Comparison of ENCODE assay signal across 12 cellular contexts in genomic region chr16:50251375-50252081, GRCh38. TPM values are rescaled to one million over a fixed set of nuclear protein-coding genes. Genes with fewer than 3 reads are reported as not detected.
DNase-seq lines count a peak whose midpoint lies in the region; ATAC-seq, FAIRE-seq and TF ChIP-seq lines count a peak whose summit lies in the region.
"Had no signal": no experiment of that assay in that cellular context is flagged by ENCODE, and none has a peak within 500 bp of the region (broad histone marks: within the 10 kb centered on the region; RNA-seq: fewer than 3 reads in every experiment).

No MANE protein-coding gene starts in this region.

- no peaks in the 10 kb centered on the region for H3K9me3 Mint-ChIP-seq in natural killer cell
- no peaks in the 10 kb centered on the region for H3K9me3 Mint-ChIP-seq in natural killer cell treated with Interleukin-12 subunit alpha and Interleukin-12 subunit beta and Interleukin-15 and Interleukin-18, amount 100 ng/mL, for 72 hours
- H3K9me3 Mint-ChIP-seq: activated T-cell treated with anti-CD3 and anti-CD28 coated beads, Interleukin-2, amount 50 U/mL, for 72 hours; H9 had no signal

- H3K4me3 Mint-ChIP-seq in natural killer cell: no peak overlapping the region
- no peak overlapping the region for H3K4me3 Mint-ChIP-seq in natural killer cell treated with Interleukin-12 subunit alpha and Interleukin-12 subunit beta and Interleukin-15 and Interleukin-18, amount 100 ng/mL, for 72 hours
- H3K4me3 Mint-ChIP-seq: activated T-cell treated with anti-CD3 and anti-CD28 coated beads, Interleukin-2, amount 50 U/mL, for 72 hours; H9 had no signal

- no peaks in the 10 kb centered on the region for H3K27me3 Mint-ChIP-seq in natural killer cell (ENCODE audit: low read depth in 2 of 2)
- no peaks in the 10 kb centered on the region for H3K27me3 Mint-ChIP-seq in natural killer cell treated with Interleukin-12 subunit alpha and Interleukin-12 subunit beta and Interleukin-15 and Interleukin-18, amount 100 ng/mL, for 72 hours

- H3K4me1 ChIP-seq in adipocyte (ENCODE audit: control insufficient read depth, insufficient read depth, low read length): peaks cover 32% of the 10 kb centered on the region

- no peaks in the 10 kb centered on the region for H3K36me3 Mint-ChIP-seq in natural killer cell
- H3K36me3 Mint-ChIP-seq in natural killer cell treated with Interleukin-12 subunit alpha and Interleukin-12 subunit beta and Interleukin-15 and Interleukin-18, amount 100 ng/mL, for 72 hours: no peaks in the 10 kb centered on the region

- peak overlapping the region; percentile 69 to 71 for H3K27ac Mint-ChIP-seq in natural killer cell
- peak overlapping the region in 1 of 2 donors; percentile 73 for H3K27ac Mint-ChIP-seq in natural killer cell treated with Interleukin-12 subunit alpha and Interleukin-12 subunit beta and Interleukin-15 and Interleukin-18, amount 100 ng/mL, for 72 hours
- H3K27ac Mint-ChIP-seq: activated T-cell treated with anti-CD3 and anti-CD28 coated beads, Interleukin-2, amount 50 U/mL, for 72 hours; H9 had no signal

- H3K4me3 ChIP-seq in adipocyte (ENCODE audit: low read length): no peak overlapping the region
- H3K4me3 ChIP-seq in kidney epithelial cell (ENCODE audit: low read depth, low read length): no peak overlapping the region
- H3K4me3 ChIP-seq: testis had no signal

- intact Hi-C loops in natural killer cell (cut with micrococcal nuclease): no loop called here

- peaks cover 41 to 57% of the 10 kb centered on the region in 2 donors for H3K4me1 Mint-ChIP-seq in natural killer cell
- H3K4me1 Mint-ChIP-seq in natural killer cell treated with Interleukin-12 subunit alpha and Interleukin-12 subunit beta and Interleukin-15 and Interleukin-18, amount 100 ng/mL, for 72 hours (ENCODE audit: low read depth in 2 of 2): peaks cover 8 to 44% of the 10 kb centered on the region in 2 donors

- H3K9me3 ChIP-seq in adipocyte (ENCODE audit: control insufficient read depth, low read length): no peaks in the 10 kb centered on the region
- H3K9me3 ChIP-seq: testis had no signal

- DNase-seq in natural killer cell (no peak), adipocyte (ENCODE audit: low read depth) (peak; percentile 75), kidney epithelial cell (ENCODE audit: low read depth) (peak; percentile 61), D721Med (ENCODE audit: insufficient read length, low spot score) (no peak)
- DNase-seq in natural killer cell treated with Interleukin-12 subunit alpha and Interleukin-12 subunit beta and Interleukin-15 and Interleukin-18, amount 100 ng/mL, for 72 hours (ENCODE audit: low spot score): no peak
- DNase-seq in stimulated activated CD4-positive, alpha-beta T cell treated with anti-CD3 and anti-CD28 coated beads, Interleukin-12 subunit alpha, Interleukin-12 subunit beta, amount 100 ng/mL, for 4 hours: no peak
- DNase-seq: activated T-cell treated with anti-CD3 and anti-CD28 coated beads, Interleukin-2, amount 50 U/mL, for 72 hours; H9; mesendoderm; testis had no signal

- peak in 1 of 3 donors; percentile 19 for ATAC-seq in natural killer cell
- ATAC-seq in natural killer cell treated with Interleukin-12 subunit alpha and Interleukin-12 subunit beta and Interleukin-15 and Interleukin-18, amount 100 ng/mL, for 72 hours: no peak
- no peak for ATAC-seq in GM18861 (IDR thresholded peaks at IDR 0.05; ENCODE audit: unreplicated experiment)
- no peak for ATAC-seq in HG03280 (IDR thresholded peaks at IDR 0.05; ENCODE audit: unreplicated experiment)

- no peaks in the 10 kb centered on the region for H3K36me3 ChIP-seq in adipocyte (ENCODE audit: control insufficient read depth, insufficient read depth, low read length, severe bottlenecking)
- H3K36me3 ChIP-seq in kidney epithelial cell (ENCODE audit: control insufficient read depth, insufficient read depth, low read length): no peaks in the 10 kb centered on the region

- TF ChIP-seq CTCF in natural killer cell (IDR thresholded peaks at IDR 0.05) (no peak), kidney epithelial cell (IDR thresholded peaks at IDR 0.05; ENCODE audit: insufficient read depth, low read length, poor library complexity, severe bottlenecking) (no peak), D721Med (IDR thresholded peaks at IDR 0.05; ENCODE audit: insufficient read depth, missing control alignments) (no peak)

- no peak for FAIRE-seq in D721Med (lab: Jason Lieb, UNC)

- H3K27me3 ChIP-seq in adipocyte (replicated peaks; ENCODE audit: control insufficient read depth, insufficient read depth, low read length) (no peaks in the 10 kb centered on the region), kidney epithelial cell (ENCODE audit: control insufficient read depth, insufficient read depth, low read length) (no peaks in the 10 kb centered on the region)
- H3K27me3 ChIP-seq: testis had no signal

- H3K9ac ChIP-seq in adipocyte (ENCODE audit: low read length): peak overlapping the region; percentile 6

RNA-seq across cellular contexts. Expression of gene ADCY7, which starts 14.8 kb away (rescaled TPM):
- total RNA-seq in natural killer cell (100 to 1,000 TPM; 479 to 591 (median 512) TPM), kidney epithelial cell (30.3 and 36.2 TPM in 2 replicates)
- total RNA-seq in natural killer cell treated with Interleukin-12 subunit alpha and Interleukin-12 subunit beta and Interleukin-15 and Interleukin-18, amount 100 ng/mL, for 72 hours: 100 to 1,000 TPM; 135 to 186 TPM

Comparison
In these comparisons a context has a peak if more than half of its experiments do, and no peak if none do; other contexts are left out.
1. DNase-seq: peak in adipocyte (single experiment) and kidney epithelial cell (single experiment); none in natural killer cell (single experiment), natural killer cell treated with Interleukin-12 subunit alpha and Interleukin-12 subunit beta and Interleukin-15 and Interleukin-18, amount 100 ng/mL, for 72 hours (single experiment), D721Med (single experiment) and stimulated activated CD4-positive, alpha-beta T cell treated with anti-CD3 and anti-CD28 coated beads, Interleukin-12 subunit alpha, Interleukin-12 subunit beta, amount 100 ng/mL, for 4 hours (single experiment).